ENCODE assay signal across 8 cellular contexts in the genomic region with DNA sequence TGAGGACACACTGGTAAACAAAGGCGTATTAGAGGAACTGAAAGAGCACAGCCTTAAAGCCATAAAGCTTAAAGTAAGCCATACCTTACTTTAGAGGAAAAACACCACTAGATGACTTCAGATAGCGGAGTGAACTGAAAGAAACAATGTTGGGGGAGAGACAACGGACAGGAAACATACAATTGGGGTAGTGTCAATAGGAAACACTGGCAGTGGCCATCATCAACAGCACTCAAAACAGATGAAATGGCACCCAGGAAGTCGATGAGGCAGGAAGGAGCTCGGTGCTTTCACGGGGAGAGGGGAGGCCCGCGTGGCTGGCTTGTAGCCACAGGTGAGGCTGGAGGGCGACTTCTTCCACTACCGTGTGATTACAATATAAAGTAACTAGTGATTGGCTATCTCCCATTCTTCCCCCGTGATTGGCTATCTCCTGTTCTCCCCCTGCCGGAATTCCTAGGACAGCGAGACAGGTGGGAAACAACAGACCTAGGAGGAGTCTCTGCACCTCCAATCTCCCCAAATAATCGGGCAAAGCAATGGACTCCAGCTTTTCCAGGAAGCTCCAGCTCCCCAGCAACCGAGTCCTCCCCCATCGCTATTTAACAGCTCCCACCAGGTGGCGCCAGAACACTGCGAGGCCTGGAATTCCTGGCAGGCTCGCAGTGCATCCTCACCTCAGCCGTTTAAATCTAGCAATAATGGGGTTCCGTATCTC. TPM values are rescaled to one million over a fixed set of nuclear protein-coding genes. Genes with fewer than 3 reads are reported as not detected.
DNase-seq lines count a peak whose midpoint lies in the region; ATAC-seq and TF ChIP-seq lines count a peak whose summit lies in the region.

No MANE protein-coding gene starts in this region.

- intact Hi-C loops in tibial artery (cut with DNase I; ENCODE audit: low total_unique reads): no loop called here

- H3K36me3 ChIP-seq in DOHH2 (ENCODE audit: control insufficient read depth, low read length) (no peaks in the 10 kb centered on the region), osteoblast (ENCODE audit: insufficient read depth, low read length) (no peaks in the 10 kb centered on the region), tibial artery (no peaks in the 10 kb centered on the region)

- H3K27ac ChIP-seq in DOHH2 (ENCODE audit: low read depth, low read length): no peak overlapping the region
- H3K27ac ChIP-seq in osteoblast (ENCODE audit: low read depth, low read length): no peak overlapping the region
- H3K27ac ChIP-seq in tibial artery: no peak overlapping the region

- H3K79me2 ChIP-seq in DOHH2 (ENCODE audit: control insufficient read depth, low read length) (no peaks in the 10 kb centered on the region), osteoblast (ENCODE audit: insufficient read depth, low read length) (no peaks in the 10 kb centered on the region)

- H3F3A ChIP-seq in DOHH2 (ENCODE audit: control insufficient read depth, insufficient read depth): no peaks in the 10 kb centered on the region

- peaks cover 6% of the 10 kb centered on the region for H3K4me1 ChIP-seq in DOHH2 (ENCODE audit: control insufficient read depth, low read length)
- H3K4me1 ChIP-seq in osteoblast (ENCODE audit: insufficient read depth, low read length): no peaks in the 10 kb centered on the region
- H3K4me1 ChIP-seq in tibial artery: no peaks in the 10 kb centered on the region

- peak overlapping the region; percentile 58 for H3K4me3 ChIP-seq in DOHH2 (ENCODE audit: low read length)
- H3K4me3 ChIP-seq in osteoblast (ENCODE audit: insufficient read depth, low read length): peak overlapping the region; percentile 58
- H3K4me3 ChIP-seq in tibial artery: peak overlapping the region in 1 of 2 donors; percentile 34

- H3K27me3 ChIP-seq in DOHH2 (ENCODE audit: control insufficient read depth, low read length): no peaks in the 10 kb centered on the region
- no peaks in the 10 kb centered on the region for H3K27me3 ChIP-seq in osteoblast (ENCODE audit: insufficient read depth, low read length)
- H3K27me3 ChIP-seq in tibial artery: no peaks in the 10 kb centered on the region

- H4K20me1 ChIP-seq in DOHH2 (ENCODE audit: control insufficient read depth, insufficient read depth, low read depth, low read length) (no peaks in the 10 kb centered on the region), osteoblast (ENCODE audit: insufficient read depth, low read length) (no peaks in the 10 kb centered on the region)

- H2AFZ ChIP-seq in osteoblast (ENCODE audit: low read length): peak overlapping the region; percentile 90

- H3K4me2 ChIP-seq in DOHH2 (ENCODE audit: low read length) (peak overlapping the region; percentile 59), osteoblast (ENCODE audit: insufficient read depth, low read length) (peak overlapping the region; percentile 84)

- ATAC-seq in GM21737 (IDR thresholded peaks at IDR 0.05; ENCODE audit: unreplicated experiment): peak; percentile 81

- TF ChIP-seq CTCF in DOHH2 (IDR thresholded peaks at IDR 0.05; ENCODE audit: low read depth, low read length, poor library complexity, severe bottlenecking) (peak; percentile 100), osteoblast (IDR thresholded peaks at IDR 0.05; ENCODE audit: extremely low read depth, low read depth, low read length) (peak; percentile 92), tibial artery (IDR thresholded peaks at IDR 0.05) (peak; percentile 64 to 70)

- DNase-seq in Kasumi-1 (lab: John Stamatoyannopoulos, UW) (peak; percentile 74 to 87), SHP77 treated with DMSO at 0.1 percent for 48 hours (lab: John Stamatoyannopoulos, UW) (peak; percentile 38), glomerular visceral epithelial cell (ENCODE audit: extremely low spot score) (peak; percentile 74), osteoblast (ENCODE audit: insufficient read length, low spot score, missing footprints) (peak; percentile 72), tibial artery (peak; percentile 49 to 72)
- peak; percentile 16 to 57 (median 36) for DNase-seq in activated naive CD4-positive, alpha-beta T cell (lab: John Stamatoyannopoulos, UW)

- no peaks in the 10 kb centered on the region for H3K9me2 ChIP-seq in DOHH2 (replicated peaks; ENCODE audit: control insufficient read depth, low read length)

- H3K9me3 ChIP-seq in DOHH2 (ENCODE audit: control insufficient read depth, insufficient read depth, low read length) (no peaks in the 10 kb centered on the region), osteoblast (ENCODE audit: low read depth, low read length) (no peaks in the 10 kb centered on the region), tibial artery (no peaks in the 10 kb centered on the region)

RNA-seq across cellular contexts. Expression of a gene that starts 2.4 kb away (rescaled TPM):
- not detected in 2 replicates for total RNA-seq in osteoblast

RNA-seq across cellular contexts. Expression of a gene that starts 19.7 kb away (rescaled TPM):
- total RNA-seq in osteoblast: 0.36 and 0.59 TPM in 2 replicates

RNA-seq across cellular contexts. Expression of a gene that starts 29.2 kb away (rescaled TPM):
- not detected in 2 replicates for total RNA-seq in osteoblast

RNA-seq across cellular contexts. Expression of a gene that starts 59.8 kb away (rescaled TPM):
- total RNA-seq in osteoblast: not detected in 2 replicates
